ENCODE assay signal across 1 cellular context in the genomic region with DNA sequence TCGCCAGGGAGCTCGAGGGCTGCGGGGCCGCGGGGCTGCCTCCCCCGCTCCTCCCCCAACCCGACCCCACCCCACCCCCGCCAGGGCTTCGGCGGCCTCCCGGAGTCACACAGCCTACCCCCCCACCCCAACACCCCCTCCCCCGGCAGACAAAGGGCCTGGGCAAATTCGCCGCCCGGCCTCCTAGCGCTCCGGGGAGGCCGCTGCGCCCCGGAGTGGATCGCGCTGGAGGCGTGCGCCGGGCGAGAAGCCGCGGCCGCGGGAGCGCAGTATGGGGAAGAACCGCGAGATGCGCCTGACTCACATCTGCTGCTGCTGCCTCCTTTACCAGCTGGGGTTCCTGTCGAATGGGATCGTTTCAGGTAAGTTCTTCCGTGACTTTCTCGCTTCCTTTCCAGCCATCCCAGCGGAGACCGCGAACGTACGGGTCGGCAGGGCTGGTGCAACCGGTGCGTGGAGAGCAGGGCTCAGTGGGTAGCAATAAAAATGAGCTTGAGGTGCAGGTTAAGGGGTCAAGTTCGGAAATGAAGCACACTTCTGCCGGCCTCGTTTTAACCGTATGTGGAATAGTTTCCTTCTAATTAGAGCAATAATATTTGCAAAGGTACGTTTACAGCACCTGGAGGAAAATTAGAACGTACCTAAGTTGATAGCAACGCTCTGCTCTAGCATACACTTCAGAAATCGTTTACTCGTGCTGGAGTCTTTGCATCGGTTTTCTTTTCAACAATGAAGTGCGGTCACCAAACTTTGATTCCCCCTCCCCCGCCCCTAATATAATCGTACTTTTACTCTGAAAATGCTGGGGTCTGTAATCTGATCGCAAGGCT.
TF ChIP-seq lines count a peak whose summit lies in the region.

A gene with protein sequence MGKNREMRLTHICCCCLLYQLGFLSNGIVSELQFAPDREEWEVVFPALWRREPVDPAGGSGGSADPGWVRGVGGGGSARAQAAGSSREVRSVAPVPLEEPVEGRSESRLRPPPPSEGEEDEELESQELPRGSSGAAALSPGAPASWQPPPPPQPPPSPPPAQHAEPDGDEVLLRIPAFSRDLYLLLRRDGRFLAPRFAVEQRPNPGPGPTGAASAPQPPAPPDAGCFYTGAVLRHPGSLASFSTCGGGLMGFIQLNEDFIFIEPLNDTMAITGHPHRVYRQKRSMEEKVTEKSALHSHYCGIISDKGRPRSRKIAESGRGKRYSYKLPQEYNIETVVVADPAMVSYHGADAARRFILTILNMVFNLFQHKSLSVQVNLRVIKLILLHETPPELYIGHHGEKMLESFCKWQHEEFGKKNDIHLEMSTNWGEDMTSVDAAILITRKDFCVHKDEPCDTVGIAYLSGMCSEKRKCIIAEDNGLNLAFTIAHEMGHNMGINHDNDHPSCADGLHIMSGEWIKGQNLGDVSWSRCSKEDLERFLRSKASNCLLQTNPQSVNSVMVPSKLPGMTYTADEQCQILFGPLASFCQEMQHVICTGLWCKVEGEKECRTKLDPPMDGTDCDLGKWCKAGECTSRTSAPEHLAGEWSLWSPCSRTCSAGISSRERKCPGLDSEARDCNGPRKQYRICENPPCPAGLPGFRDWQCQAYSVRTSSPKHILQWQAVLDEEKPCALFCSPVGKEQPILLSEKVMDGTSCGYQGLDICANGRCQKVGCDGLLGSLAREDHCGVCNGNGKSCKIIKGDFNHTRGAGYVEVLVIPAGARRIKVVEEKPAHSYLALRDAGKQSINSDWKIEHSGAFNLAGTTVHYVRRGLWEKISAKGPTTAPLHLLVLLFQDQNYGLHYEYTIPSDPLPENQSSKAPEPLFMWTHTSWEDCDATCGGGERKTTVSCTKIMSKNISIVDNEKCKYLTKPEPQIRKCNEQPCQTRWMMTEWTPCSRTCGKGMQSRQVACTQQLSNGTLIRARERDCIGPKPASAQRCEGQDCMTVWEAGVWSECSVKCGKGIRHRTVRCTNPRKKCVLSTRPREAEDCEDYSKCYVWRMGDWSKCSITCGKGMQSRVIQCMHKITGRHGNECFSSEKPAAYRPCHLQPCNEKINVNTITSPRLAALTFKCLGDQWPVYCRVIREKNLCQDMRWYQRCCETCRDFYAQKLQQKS (plus strand): TSS at position 178 of the 830 bp plus-strand sequence. CDS start 94 bp downstream, at position 272.

TF ChIP-seq in SK-N-SH, 30 proteins besides CTCF, POLR2A, EP300 and RAD21 (continued from another document):
- no peak for TF ChIP-seq FOXJ3 (CRISPR knock-in tag; IDR thresholded peaks at IDR 0.05)
- TF ChIP-seq ZBTB33 (IDR thresholded peaks at IDR 0.05; ENCODE audit: borderline replicate concordance, low read depth), result no peak
